Comparison of ENCODE assay signal across 20 cellular contexts in genomic region chr18:61578846-61579245, GRCh38.
"Had no signal": no experiment of that assay in that cellular context is flagged by ENCODE, and none has a peak within 500 bp of the region (broad histone marks: within the 10 kb centered on the region; RNA-seq: fewer than 3 reads in every experiment).

No MANE protein-coding gene starts in this region.

- H3K27me3 ChIP-seq: ovary, sigmoid colon, thyroid gland had no signal

- H3K4me3 Mint-ChIP-seq: mesothelial cell of epicardium; naive thymus-derived CD4-positive, alpha-beta T cell; nephron; neural progenitor cell; stimulated activated effector memory CD8-positive, alpha-beta T cell treated with anti-CD3 and anti-CD28 coated beads, Interleukin-12 subunit alpha, Interleukin-12 subunit beta, amount 100 ng/mL, for 72 hours; type B pancreatic cell had no signal

- H3K9ac ChIP-seq: neural progenitor cell had no signal

- H3K27ac ChIP-seq: neural progenitor cell, ovary, psoas muscle, sigmoid colon, stomach, thyroid gland had no signal

- H3K9me3 ChIP-seq: mucosa of descending colon, ovary, psoas muscle, sigmoid colon, thyroid gland had no signal

- H3K36me3 Mint-ChIP-seq: mesothelial cell of epicardium; naive thymus-derived CD4-positive, alpha-beta T cell; neural progenitor cell; stimulated activated effector memory CD8-positive, alpha-beta T cell treated with anti-CD3 and anti-CD28 coated beads, Interleukin-12 subunit alpha, Interleukin-12 subunit beta, amount 100 ng/mL, for 72 hours; type B pancreatic cell had no signal

- H3K36me3 ChIP-seq: neural progenitor cell, ovary, sigmoid colon, stomach, thyroid gland had no signal

- H3K4me1 ChIP-seq: neural progenitor cell, psoas muscle had no signal

- H3K9me3 Mint-ChIP-seq: mesothelial cell of epicardium; neural progenitor cell; stimulated activated effector memory CD8-positive, alpha-beta T cell treated with anti-CD3 and anti-CD28 coated beads, Interleukin-12 subunit alpha, Interleukin-12 subunit beta, amount 100 ng/mL, for 72 hours; type B pancreatic cell had no signal

- H3K4me2 ChIP-seq: neural progenitor cell had no signal

- H3K4me3 ChIP-seq: dorsolateral prefrontal cortex, mucosa of descending colon, neural progenitor cell, ovary, psoas muscle, sigmoid colon, stomach, thyroid gland had no signal

- H3K27ac Mint-ChIP-seq: mesothelial cell of epicardium; naive thymus-derived CD4-positive, alpha-beta T cell; nephron; neural progenitor cell; stimulated activated effector memory CD8-positive, alpha-beta T cell treated with anti-CD3 and anti-CD28 coated beads, Interleukin-12 subunit alpha, Interleukin-12 subunit beta, amount 100 ng/mL, for 72 hours; type B pancreatic cell had no signal

- ATAC-seq: mucosa of descending colon; naive thymus-derived CD4-positive, alpha-beta T cell; right cardiac atrium; stimulated activated effector memory CD8-positive, alpha-beta T cell treated with anti-CD3 and anti-CD28 coated beads, Interleukin-12 subunit alpha, Interleukin-12 subunit beta, amount 100 ng/mL, for 72 hours had no signal

- DNase-seq: effector CD4-positive, alpha-beta T cell; mesenchymal stem cell; mucosa of descending colon; naive thymus-derived CD4-positive, alpha-beta T cell; ovary; posterior cingulate gyrus; psoas muscle; right cardiac atrium; sigmoid colon; stimulated activated CD4-positive, alpha-beta T cell treated with anti-CD3 and anti-CD28 coated beads, Interleukin-2, amount 100 ng/mL, for 24 hours; stimulated activated CD4-positive, alpha-beta T cell treated with anti-CD3 and anti-CD28 coated beads, Interleukin-4, amount 100 ng/mL, for 24 hours; stimulated activated naive CD4-positive, alpha-beta T cell treated with Interleukin-2 at 50 U/mL for 16 hours; stomach; thyroid gland had no signal
